Comparison of ENCODE assay signal across 8 cellular contexts in genomic region chr12:57771873-57772428, GRCh38. TPM values are rescaled to one million over a fixed set of nuclear protein-coding genes. Genes with fewer than 3 reads are reported as not detected.
DNase-seq lines count a peak whose midpoint lies in the region; ATAC-seq and TF ChIP-seq lines count a peak whose summit lies in the region.

Gene METTL1, minus strand, starts transcription at chr12:57772105. Its CDS starts 22 bp downstream, at chr12:57772083.

- under 1% methylated on average over 28 of the region's 28 CpGs for WGBS in HUES64

- POLR2A ChIA-PET in OCI-LY7 (lab: Charles Lee): interaction anchor here (0.7 to 1.3 kb wide), 7 partner anchors 9 to 130 kb away, joined by 3 to 5 read pairs (median 4); partner anchors contain the start of gene TSFM

- peak; percentile 81 for ATAC-seq in GM21447 (IDR thresholded peaks at IDR 0.05; ENCODE audit: unreplicated experiment)

- no TSS peak for BruUV-seq in OCI-LY7 (replicated peaks; lab: Mats Ljungman, UMichigan)

- CTCF ChIA-PET in OCI-LY7 (lab: Charles Lee; ENCODE audit: unreplicated experiment): interaction anchor here (0.5 to 0.7 kb wide), 4 partner anchors 12 to 249 kb away, joined by 3 to 10 read pairs (median 3); no protein-coding TSS in a partner anchor

- H3K9me2 ChIP-seq in OCI-LY7 (ENCODE audit: insufficient read depth, low read length): no peaks in the 10 kb centered on the region

- no peaks in the 10 kb centered on the region for H4K20me1 ChIP-seq in OCI-LY7 (ENCODE audit: insufficient read depth, low read length)

- DNase-seq in D341Med (ENCODE audit: low spot score) (peak; percentile 92), OCI-LY7 (ENCODE audit: low spot score) (peak; percentile 96), activated T-cell treated with anti-CD3 and anti-CD28 coated beads for 4 hours (peak; percentile 91), epithelial cell of prostate (ENCODE audit: low read depth, low spot score) (peak; percentile 83), mucosa of gallbladder (ENCODE audit: low spot score) (peak; percentile 96)
- peak; percentile 83 to 87 for DNase-seq in stimulated activated CD8-positive, alpha-beta memory T cell treated with anti-CD3 and anti-CD28 coated beads, Interleukin-4, amount 100 ng/mL, for 4 hours (ENCODE audit: low read depth in 2 of 2, low spot score in 1 of 2)

- H3K9me3 ChIP-seq in HUES64 (ENCODE audit: insufficient read depth, low read depth, low read length) (no peaks in the 10 kb centered on the region), OCI-LY7 (ENCODE audit: low read length) (no peaks in the 10 kb centered on the region)

- H3K27ac ChIP-seq in HUES64 (ENCODE audit: low read depth, low read length): peak within 1 kb of the TSS; percentile 99
- peak within 1 kb of the TSS; percentile 70 for H3K27ac ChIP-seq in OCI-LY7 (ENCODE audit: low read depth, low read length, poor library complexity, severe bottlenecking)
- peak within 1 kb of the TSS; percentile 82 for H3K27ac ChIP-seq in epithelial cell of prostate

- peaks cover 33% of the 10 kb centered on the region for H3K36me3 ChIP-seq in HUES64 (ENCODE audit: insufficient read depth, low read length)
- peaks cover 32% of the 10 kb centered on the region for H3K36me3 ChIP-seq in OCI-LY7 (ENCODE audit: insufficient read depth, low read length)

- H2AFZ ChIP-seq in OCI-LY7 (ENCODE audit: low read length): peak within 1 kb of the TSS; percentile 94

- intact Hi-C loops in OCI-LY7 (cut with micrococcal nuclease; ENCODE audit: unreplicated experiment): no loop called here

- H3K79me2 ChIP-seq in OCI-LY7 (ENCODE audit: insufficient read depth, low read depth, low read length): peaks cover 12% of the 10 kb centered on the region; the same call in 1 of the 2 replicates

- H3K4me2 ChIP-seq in OCI-LY7 (ENCODE audit: low read length): peak within 1 kb of the TSS; percentile 83

- H3K4me1 ChIP-seq in HUES64 (ENCODE audit: insufficient read depth, low read length) (peaks cover 13% of the 10 kb centered on the region), OCI-LY7 (ENCODE audit: insufficient read depth, low read length, poor library complexity, severe bottlenecking) (peaks cover 25% of the 10 kb centered on the region)

- H3K4me3 ChIP-seq in HUES64 (ENCODE audit: low read length) (peak within 1 kb of the TSS; percentile 76), OCI-LY7 (ENCODE audit: low read depth, low read length, poor library complexity, severe bottlenecking) (peak within 1 kb of the TSS; percentile 81)

- TF ChIP-seq CTCF in OCI-LY7 (conservative IDR thresholded peaks at IDR 0.05; ENCODE audit: low read length): no peak

- H3K9ac ChIP-seq in HUES64 (ENCODE audit: low read depth, low read length): peak within 1 kb of the TSS; percentile 97

- H3K27me3 ChIP-seq in HUES64 (ENCODE audit: insufficient read depth, low read length): peaks cover 20% of the 10 kb centered on the region

RNA-seq across cellular contexts. Expression of gene METTL1, which starts in this region (rescaled TPM):
- 42.8 TPM for polyA plus RNA-seq in HUES64 (2013, experiment 1 of 2)
- polyA plus RNA-seq in HUES64 (2013, experiment 2 of 2): 36.9 TPM
- total RNA-seq in OCI-LY7 (2014; rRNA removed; shearing (Covaris generic)): 12.5 and 22.2 TPM in 2 replicates
- 23.6 and 27.0 TPM in 2 replicates for total RNA-seq in OCI-LY7 (2022)
- total RNA-seq in mucosa of gallbladder: 9.2 TPM

Comparison
In these comparisons a context has a peak if more than half of its experiments do, and no peak if none do; other contexts are left out.
1. Peak in every context shown above with its lines: DNase-seq, ATAC-seq, H3K4me3 ChIP-seq and H3K27ac ChIP-seq.